In genomic region chr17:48994548-48995331, GRCh38 we compare ENCODE assay signal across 1 cellular context.
TF ChIP-seq lines count a peak whose summit lies in the region.

No MANE protein-coding gene starts in this region.

TF ChIP-seq in HEK293, 187 proteins besides CTCF, POLR2A, EP300 and RAD21 (continued from another document and continues in another):
- TF ChIP-seq PRDM10 (tag by site-specific recombination; IDR thresholded peaks at IDR 0.05) (no peak; the same call in 1 of the 2 replicates), ZNF138 (tag by site-specific recombination; IDR thresholded peaks at IDR 0.05; ENCODE audit: borderline replicate concordance) (no peak), ZNF768 (tag by site-specific recombination; IDR thresholded peaks at IDR 0.05) (no peak), ZNF398 (tag by site-specific recombination; IDR thresholded peaks at IDR 0.05) (0 out of 2 replicates have a peak, but pooled peaks have one; percentile 30), ZNF416 (tag by site-specific recombination; IDR thresholded peaks at IDR 0.05) (no peak), ZNF146 (tag by site-specific recombination; IDR thresholded peaks at IDR 0.05) (no peak), ZNF701 (tag by site-specific recombination; IDR thresholded peaks at IDR 0.05) (no peak), EGR2 (tag by site-specific recombination; IDR thresholded peaks at IDR 0.05; ENCODE audit: low read depth) (peak; percentile 45), ZNF335 (tag by site-specific recombination; conservative IDR thresholded peaks at IDR 0.05) (no peak), KLF8 (tag by site-specific recombination; IDR thresholded peaks at IDR 0.05) (no peak; the same call in 1 of the 2 replicates), ZSCAN4 (tag by site-specific recombination; IDR thresholded peaks at IDR 0.05) (no peak), TCF7L2 (IDR thresholded peaks at IDR 0.05; ENCODE audit: borderline replicate concordance, low read depth, low read length) (no peak), ZNF350 (tag by site-specific recombination; IDR thresholded peaks at IDR 0.05) (no peak), ZNF449 (tag by site-specific recombination; IDR thresholded peaks at IDR 0.05) (no peak), HIC1 (tag by site-specific recombination; IDR thresholded peaks at IDR 0.05) (no peak), FEZF1 (tag by site-specific recombination; IDR thresholded peaks at IDR 0.05) (peak; percentile 4; the same call in 1 of the 2 replicates), ZNF394 (tag by site-specific recombination; IDR thresholded peaks at IDR 0.05; ENCODE audit: borderline replicate concordance) (no peak), ATF2 (tag by site-specific recombination; IDR thresholded peaks at IDR 0.05; ENCODE audit: low read depth) (no peak), ZNF223 (tag by site-specific recombination; IDR thresholded peaks at IDR 0.05) (no peak), ZNF776 (tag by site-specific recombination; IDR thresholded peaks at IDR 0.05; ENCODE audit: borderline replicate concordance) (no peak), ZNF585B (tag by site-specific recombination; IDR thresholded peaks at IDR 0.05) (no peak), INSM2 (tag by site-specific recombination; IDR thresholded peaks at IDR 0.05) (no peak), ZNF121 (tag by site-specific recombination; IDR thresholded peaks at IDR 0.05) (no peak), ZNF175 (tag by site-specific recombination; IDR thresholded peaks at IDR 0.05) (no peak), ZIC2 (tag by site-specific recombination; IDR thresholded peaks at IDR 0.05) (no peak), ZNF664 (tag by site-specific recombination; IDR thresholded peaks at IDR 0.05) (peak; percentile 87; the same call in 1 of the 2 replicates), ZNF692 (tag by site-specific recombination; IDR thresholded peaks at IDR 0.05) (no peak), SCRT2 (tag by site-specific recombination; IDR thresholded peaks at IDR 0.05) (no peak), ZNF157 (tag by site-specific recombination; IDR thresholded peaks at IDR 0.05) (no peak), SP7 (tag by site-specific recombination; IDR thresholded peaks at IDR 0.05) (no peak), ZNF423 (tag by site-specific recombination; IDR thresholded peaks at IDR 0.05) (peak; percentile 46; the same call in 1 of the 2 replicates), ZNF785 (tag by site-specific recombination; IDR thresholded peaks at IDR 0.05) (no peak), ZNF174 (tag by site-specific recombination; IDR thresholded peaks at IDR 0.05) (no peak), ZNF202 (tag by site-specific recombination; IDR thresholded peaks at IDR 0.05; ENCODE audit: borderline replicate concordance) (no peak), ZNF571 (tag by site-specific recombination; IDR thresholded peaks at IDR 0.05) (no peak), KLF10 (tag by site-specific recombination; IDR thresholded peaks at IDR 0.05) (0 out of 2 replicates have a peak, but pooled peaks have one; percentile 41), GLIS1 (tag by site-specific recombination; IDR thresholded peaks at IDR 0.05) (peak; percentile 72), GLI2 (tag by site-specific recombination; IDR thresholded peaks at IDR 0.05; ENCODE audit: borderline replicate concordance, low read depth) (no peak), ZNF132 (tag by site-specific recombination; IDR thresholded peaks at IDR 0.05; ENCODE audit: borderline replicate concordance) (no peak), ZNF324 (tag by site-specific recombination; IDR thresholded peaks at IDR 0.05) (no peak), ZNF639 (tag by site-specific recombination; IDR thresholded peaks at IDR 0.05) (no peak), ZBTB11 (tag by site-specific recombination; conservative IDR thresholded peaks at IDR 0.05; ENCODE audit: low read depth) (no peak), ZBTB8A (tag by site-specific recombination; IDR thresholded peaks at IDR 0.05) (peak; percentile 44; the same call in 1 of the 2 replicates)
